Comparison of ENCODE assay signal across 1 cellular context in the genomic region with DNA sequence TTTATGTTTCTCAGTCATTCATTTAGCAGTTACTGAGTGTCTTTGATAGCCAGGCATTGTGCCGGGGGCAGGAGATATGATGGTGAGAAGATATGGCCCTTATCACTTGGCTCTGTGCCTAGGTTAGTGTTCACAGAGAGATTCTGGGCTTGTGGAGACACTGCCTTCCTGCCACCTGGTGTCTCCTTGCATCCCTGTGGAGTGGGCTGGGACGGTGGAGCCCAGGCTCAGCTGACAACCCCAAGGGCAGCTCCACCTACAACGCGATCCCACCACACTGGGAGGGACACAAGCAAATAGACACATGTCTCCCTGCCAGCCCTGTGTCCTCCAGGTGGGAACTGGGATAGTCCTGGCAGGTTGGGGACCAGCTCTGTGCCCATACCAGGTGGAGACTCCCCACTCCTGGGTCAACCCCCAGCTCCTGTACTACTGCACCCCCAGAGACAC.
TF ChIP-seq lines count a peak whose summit lies in the region.

No MANE protein-coding gene starts in this region.

TF ChIP-seq in HCT116, 20 proteins besides CTCF, POLR2A, EP300 and RAD21:
- TF ChIP-seq SIN3A (IDR thresholded peaks at IDR 0.05; ENCODE audit: low read depth) (no peak), ELF1 (IDR thresholded peaks at IDR 0.05; ENCODE audit: borderline replicate concordance, low read depth) (no peak), JUND (IDR thresholded peaks at IDR 0.05) (no peak), YY1 (IDR thresholded peaks at IDR 0.05; ENCODE audit: extremely low read depth, insufficient replicate concordance, low read depth, low read length) (no peak), FOSL1 (IDR thresholded peaks at IDR 0.05; ENCODE audit: low read depth) (no peak), EZH2phosphoT487 (IDR thresholded peaks at IDR 0.05; ENCODE audit: borderline replicate concordance) (no peak), CEBPB (IDR thresholded peaks at IDR 0.05; ENCODE audit: low read depth) (no peak), SP1 (IDR thresholded peaks at IDR 0.05; ENCODE audit: low read depth) (no peak), POLR2AphosphoS5 (IDR thresholded peaks at IDR 0.05; ENCODE audit: low read depth, low read length) (no peak), ZFX (IDR thresholded peaks at IDR 0.05) (no peak), ZNF274 (IDR thresholded peaks at IDR 0.05; ENCODE audit: low read depth, low read length) (no peak), SRF (IDR thresholded peaks at IDR 0.05; ENCODE audit: low read depth) (no peak)
- TF ChIP-seq, protein P1, sequence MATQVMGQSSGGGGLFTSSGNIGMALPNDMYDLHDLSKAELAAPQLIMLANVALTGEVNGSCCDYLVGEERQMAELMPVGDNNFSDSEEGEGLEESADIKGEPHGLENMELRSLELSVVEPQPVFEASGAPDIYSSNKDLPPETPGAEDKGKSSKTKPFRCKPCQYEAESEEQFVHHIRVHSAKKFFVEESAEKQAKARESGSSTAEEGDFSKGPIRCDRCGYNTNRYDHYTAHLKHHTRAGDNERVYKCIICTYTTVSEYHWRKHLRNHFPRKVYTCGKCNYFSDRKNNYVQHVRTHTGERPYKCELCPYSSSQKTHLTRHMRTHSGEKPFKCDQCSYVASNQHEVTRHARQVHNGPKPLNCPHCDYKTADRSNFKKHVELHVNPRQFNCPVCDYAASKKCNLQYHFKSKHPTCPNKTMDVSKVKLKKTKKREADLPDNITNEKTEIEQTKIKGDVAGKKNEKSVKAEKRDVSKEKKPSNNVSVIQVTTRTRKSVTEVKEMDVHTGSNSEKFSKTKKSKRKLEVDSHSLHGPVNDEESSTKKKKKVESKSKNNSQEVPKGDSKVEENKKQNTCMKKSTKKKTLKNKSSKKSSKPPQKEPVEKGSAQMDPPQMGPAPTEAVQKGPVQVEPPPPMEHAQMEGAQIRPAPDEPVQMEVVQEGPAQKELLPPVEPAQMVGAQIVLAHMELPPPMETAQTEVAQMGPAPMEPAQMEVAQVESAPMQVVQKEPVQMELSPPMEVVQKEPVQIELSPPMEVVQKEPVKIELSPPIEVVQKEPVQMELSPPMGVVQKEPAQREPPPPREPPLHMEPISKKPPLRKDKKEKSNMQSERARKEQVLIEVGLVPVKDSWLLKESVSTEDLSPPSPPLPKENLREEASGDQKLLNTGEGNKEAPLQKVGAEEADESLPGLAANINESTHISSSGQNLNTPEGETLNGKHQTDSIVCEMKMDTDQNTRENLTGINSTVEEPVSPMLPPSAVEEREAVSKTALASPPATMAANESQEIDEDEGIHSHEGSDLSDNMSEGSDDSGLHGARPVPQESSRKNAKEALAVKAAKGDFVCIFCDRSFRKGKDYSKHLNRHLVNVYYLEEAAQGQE (IDR thresholded peaks at IDR 0.05; ENCODE audit: low read depth): no peak
- TF ChIP-seq, protein P2, sequence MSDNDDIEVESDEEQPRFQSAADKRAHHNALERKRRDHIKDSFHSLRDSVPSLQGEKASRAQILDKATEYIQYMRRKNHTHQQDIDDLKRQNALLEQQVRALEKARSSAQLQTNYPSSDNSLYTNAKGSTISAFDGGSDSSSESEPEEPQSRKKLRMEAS (IDR thresholded peaks at IDR 0.05): no peak
- TF ChIP-seq, protein P3, sequence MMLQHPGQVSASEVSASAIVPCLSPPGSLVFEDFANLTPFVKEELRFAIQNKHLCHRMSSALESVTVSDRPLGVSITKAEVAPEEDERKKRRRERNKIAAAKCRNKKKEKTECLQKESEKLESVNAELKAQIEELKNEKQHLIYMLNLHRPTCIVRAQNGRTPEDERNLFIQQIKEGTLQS (IDR thresholded peaks at IDR 0.05): no peak
- TF ChIP-seq, protein P4, sequence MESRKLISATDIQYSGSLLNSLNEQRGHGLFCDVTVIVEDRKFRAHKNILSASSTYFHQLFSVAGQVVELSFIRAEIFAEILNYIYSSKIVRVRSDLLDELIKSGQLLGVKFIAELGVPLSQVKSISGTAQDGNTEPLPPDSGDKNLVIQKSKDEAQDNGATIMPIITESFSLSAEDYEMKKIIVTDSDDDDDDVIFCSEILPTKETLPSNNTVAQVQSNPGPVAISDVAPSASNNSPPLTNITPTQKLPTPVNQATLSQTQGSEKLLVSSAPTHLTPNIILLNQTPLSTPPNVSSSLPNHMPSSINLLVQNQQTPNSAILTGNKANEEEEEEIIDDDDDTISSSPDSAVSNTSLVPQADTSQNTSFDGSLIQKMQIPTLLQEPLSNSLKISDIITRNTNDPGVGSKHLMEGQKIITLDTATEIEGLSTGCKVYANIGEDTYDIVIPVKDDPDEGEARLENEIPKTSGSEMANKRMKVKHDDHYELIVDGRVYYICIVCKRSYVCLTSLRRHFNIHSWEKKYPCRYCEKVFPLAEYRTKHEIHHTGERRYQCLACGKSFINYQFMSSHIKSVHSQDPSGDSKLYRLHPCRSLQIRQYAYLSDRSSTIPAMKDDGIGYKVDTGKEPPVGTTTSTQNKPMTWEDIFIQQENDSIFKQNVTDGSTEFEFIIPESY (IDR thresholded peaks at IDR 0.05; ENCODE audit: extremely low read depth, insufficient replicate concordance, low read length): no peak
